ENCODE assay signal across 16 cellular contexts in genomic region chr17:73533127-73533526, GRCh38.
DNase-seq lines count a peak whose midpoint lies in the region; ATAC-seq and TF ChIP-seq lines count a peak whose summit lies in the region.
"Had no signal": no experiment of that assay in that cellular context is flagged by ENCODE, and none has a peak within 500 bp of the region (broad histone marks: within the 10 kb centered on the region; RNA-seq: fewer than 3 reads in every experiment).

No MANE protein-coding gene starts in this region.

- peak overlapping the region; percentile 44 for H3K27ac ChIP-seq in VCaP
- no peak overlapping the region for H3K27ac ChIP-seq in esophagus squamous epithelium
- H3K27ac ChIP-seq in vagina: no peak overlapping the region
- H3K27ac ChIP-seq: epithelial cell of prostate had no signal

- peak; percentile 70 for DNase-seq in Ammon's horn (ENCODE audit: low spot score)
- peak; percentile 91 for DNase-seq in Right ventricle myocardium superior
- peak; percentile 27 for DNase-seq in mucosa of gallbladder (ENCODE audit: low spot score)
- DNase-seq in esophagus squamous epithelium (lab: John Stamatoyannopoulos, UW): no peak
- DNase-seq in stimulated activated naive CD8-positive, alpha-beta T cell treated with anti-CD3 and anti-CD28 coated beads, Interleukin-15, Interleukin-2, amounts not matched to agents 100 U/mL and 50 U/mL, for 24 hours: no peak
- DNase-seq in vagina (ENCODE audit: extremely low spot score in 2 of 2): no peak
- no peak for DNase-seq in stimulated activated CD4-positive, alpha-beta T cell treated with anti-CD3 and anti-CD28 coated beads, Interleukin-4, amount 100 ng/mL, for 1 hour
- DNase-seq: activated CD4-positive, alpha-beta memory T cell treated with anti-CD3 and anti-CD28 coated beads, Interleukin-2, amount 10 ng/mL, durations not matched to agents 7 days and 5 days; activated naive CD4-positive, alpha-beta T cell treated with anti-CD3 and anti-CD28 coated beads, Interleukin-2, amount 50 U/mL, for 16 hours; activated T-cell treated with anti-CD3 and anti-CD28 coated beads, Interleukin-2, amount 50 U/mL, for 4 hours; CD4-positive, alpha-beta memory T cell; foreskin melanocyte; NCI-H226; trophoblast cell had no signal

- 45% methylated on average over 2 of the region's 13 CpGs; no CpG with 5 or more reads in 1 of the 2 donors for WGBS in esophagus squamous epithelium, 2 donors

- TF ChIP-seq CTCF in VCaP (conservative IDR thresholded peaks at IDR 0.05) (peak; percentile 19; the same call in 1 of the 2 replicates), esophagus squamous epithelium (IDR thresholded peaks at IDR 0.05) (no peak), vagina (IDR thresholded peaks at IDR 0.05) (no peak)

- peak; percentile 98 for ATAC-seq in Right ventricle myocardium superior (ENCODE audit: poor library complexity)
- ATAC-seq in stimulated activated naive CD8-positive, alpha-beta T cell treated with anti-CD3 and anti-CD28 coated beads, Interleukin-15, Interleukin-2, amounts not matched to agents 100 U/mL and 50 U/mL, for 24 hours: no peak
- ATAC-seq: activated T-cell treated with anti-CD3 and anti-CD28 coated beads, Interleukin-2, amount 50 U/mL, for 4 hours had no signal

- intact Hi-C loops in Right ventricle myocardium superior (cut with DNase I) (no loop called here), esophagus squamous epithelium (cut with DNase I) (no loop called here), vagina (cut with DNase I) (no loop called here)

- H3K4me1 ChIP-seq in esophagus squamous epithelium (no peaks in the 10 kb centered on the region), vagina (no peaks in the 10 kb centered on the region)

- H3K4me3 ChIP-seq in esophagus squamous epithelium: no peak overlapping the region
- no peak overlapping the region for H3K4me3 ChIP-seq in vagina

- TF ChIP-seq POLR2A in esophagus squamous epithelium (IDR thresholded peaks at IDR 0.05) (no peak), vagina (IDR thresholded peaks at IDR 0.05) (no peak)

- H3K9me3 ChIP-seq in esophagus squamous epithelium: no peaks in the 10 kb centered on the region
- no peaks in the 10 kb centered on the region for H3K9me3 ChIP-seq in vagina

- H3K36me3 ChIP-seq in esophagus squamous epithelium (no peaks in the 10 kb centered on the region), vagina (no peaks in the 10 kb centered on the region)

- H3K27me3 ChIP-seq in esophagus squamous epithelium (no peaks in the 10 kb centered on the region), vagina (no peaks in the 10 kb centered on the region)

Comparison
In these comparisons a context has a peak if more than half of its experiments do, and no peak if none do; other contexts are left out.
1. DNase-seq: peak in Ammon's horn (single experiment), Right ventricle myocardium superior (single experiment) and mucosa of gallbladder (single experiment); none in esophagus squamous epithelium (single experiment), stimulated activated naive CD8-positive, alpha-beta T cell treated with anti-CD3 and anti-CD28 coated beads, Interleukin-15, Interleukin-2, amounts not matched to agents 100 U/mL and 50 U/mL, for 24 hours (single experiment), vagina (0 of 2) and stimulated activated CD4-positive, alpha-beta T cell treated with anti-CD3 and anti-CD28 coated beads, Interleukin-4, amount 100 ng/mL, for 1 hour (single experiment).